In genomic region chr3:126104028-126104635, GRCh38 we compare ENCODE assay signal across 1 cellular context.
TF ChIP-seq lines count a peak whose summit lies in the region.

No MANE protein-coding gene starts in this region.

TF ChIP-seq in HCT116, 20 proteins besides CTCF, POLR2A, EP300 and RAD21 (continued from another document):
- TF ChIP-seq REST (IDR thresholded peaks at IDR 0.05; ENCODE audit: low read depth) = no peak
- no peak for TF ChIP-seq EGR1 (IDR thresholded peaks at IDR 0.05; ENCODE audit: low read depth)
- TF ChIP-seq, protein P1, sequence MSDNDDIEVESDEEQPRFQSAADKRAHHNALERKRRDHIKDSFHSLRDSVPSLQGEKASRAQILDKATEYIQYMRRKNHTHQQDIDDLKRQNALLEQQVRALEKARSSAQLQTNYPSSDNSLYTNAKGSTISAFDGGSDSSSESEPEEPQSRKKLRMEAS (IDR thresholded peaks at IDR 0.05) = no peak
- TF ChIP-seq ELF1 (IDR thresholded peaks at IDR 0.05; ENCODE audit: borderline replicate concordance, low read depth) = no peak
- no peak for TF ChIP-seq CEBPB (IDR thresholded peaks at IDR 0.05; ENCODE audit: low read depth)
- TF ChIP-seq TCF7L2 (IDR thresholded peaks at IDR 0.05; ENCODE audit: borderline replicate concordance, extremely low read depth, insufficient read depth, insufficient read length) = no peak
- no peak for TF ChIP-seq ZFX (IDR thresholded peaks at IDR 0.05)
- TF ChIP-seq POLR2AphosphoS5 (IDR thresholded peaks at IDR 0.05; ENCODE audit: low read depth, low read length) = no peak
- no peak for TF ChIP-seq YY1 (IDR thresholded peaks at IDR 0.05; ENCODE audit: extremely low read depth, insufficient replicate concordance, low read depth, low read length)
- no peak for TF ChIP-seq ZNF274 (IDR thresholded peaks at IDR 0.05; ENCODE audit: low read depth, low read length)
- no peak for TF ChIP-seq EZH2phosphoT487 (IDR thresholded peaks at IDR 0.05; ENCODE audit: borderline replicate concordance)
- no peak for TF ChIP-seq SP1 (IDR thresholded peaks at IDR 0.05; ENCODE audit: low read depth)
- no peak for TF ChIP-seq CBX3 (IDR thresholded peaks at IDR 0.05; ENCODE audit: low read depth)
- TF ChIP-seq SIN3A (IDR thresholded peaks at IDR 0.05; ENCODE audit: low read depth) = no peak
